Comparison of ENCODE assay signal across 19 cellular contexts in the genomic region with DNA sequence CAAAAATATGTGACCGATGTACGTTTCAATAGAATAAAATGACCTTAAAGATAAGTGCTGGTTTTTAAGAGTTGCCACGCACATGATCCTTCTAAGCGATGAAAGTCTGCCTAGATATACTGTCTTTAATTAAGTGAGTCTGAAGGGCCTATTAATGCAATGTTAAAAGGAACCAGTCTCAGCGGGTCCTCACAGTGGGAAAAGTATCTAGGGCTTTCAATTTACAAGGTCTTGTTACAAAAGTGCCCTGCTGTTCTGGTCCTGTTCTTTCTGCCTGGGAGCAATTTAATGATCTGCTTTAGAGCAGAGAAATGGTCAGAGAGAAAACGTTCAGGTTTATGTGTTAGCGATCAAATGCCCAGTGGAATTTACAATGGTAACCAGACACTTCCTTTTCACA.
DNase-seq lines count a peak whose midpoint lies in the region; ATAC-seq and TF ChIP-seq lines count a peak whose summit lies in the region.
"Had no signal": no experiment of that assay in that cellular context is flagged by ENCODE, and none has a peak within 500 bp of the region (broad histone marks: within the 10 kb centered on the region; RNA-seq: fewer than 3 reads in every experiment).

No MANE protein-coding gene starts in this region.

- DNase-seq in NCI-H1436 (lab: John Stamatoyannopoulos, UW) = peak; percentile 10
- no peak for DNase-seq in NCI-H1436 treated with DMSO at 0.1 percent for 48 hours (lab: John Stamatoyannopoulos, UW)
- DNase-seq in NCI-H345 (lab: John Stamatoyannopoulos, UW) = peak; percentile 83
- DNase-seq in iPS DF 19.7 (ENCODE audit: low read depth, low spot score) = peak; percentile 67
- no peak for DNase-seq in progenitor cell of endocrine pancreas (ENCODE audit: low spot score, unreplicated experiment)
- DNase-seq in HAP-1 (ENCODE audit: low spot score in 2 of 2) = no peak
- DNase-seq in activated CD4-positive, CD25-positive, alpha-beta regulatory T cell (lab: John Stamatoyannopoulos, UW) = no peak
- DNase-seq: HCEC 1CT, Kasumi-1, kidney, NCI-H2029, T-helper 1 cell had no signal

- no peak overlapping the region for H3K4me3 ChIP-seq in HAP-1
- H3K4me3 ChIP-seq: esophagus muscularis mucosa, tibial nerve had no signal

- no peaks in the 10 kb centered on the region for H3K9me3 Mint-ChIP-seq in progenitor cell of endocrine pancreas (ENCODE audit: low read depth)
- H3K9me3 Mint-ChIP-seq: memory B cell, nephron had no signal

- H3K9me3 ChIP-seq in HAP-1 = no peaks in the 10 kb centered on the region
- H3K9me3 ChIP-seq: esophagus muscularis mucosa, tibial nerve had no signal

- H3K4me1 Mint-ChIP-seq in progenitor cell of endocrine pancreas (ENCODE audit: low read depth) = peaks cover 7% of the 10 kb centered on the region
- H3K4me1 Mint-ChIP-seq: memory B cell; nephron; stimulated activated memory B cell treated with anti-CD40 and anti-IgM and Interleukin-4, amounts not matched to agents 10 μg/mL and 1 μg/mL and 100 μg/mL, for 72 hours had no signal

- no peaks in the 10 kb centered on the region for H3K4me1 ChIP-seq in HAP-1
- H3K4me1 ChIP-seq: esophagus muscularis mucosa, tibial nerve had no signal

- H3K27me3 ChIP-seq in HAP-1 (ENCODE audit: low read depth) = no peaks in the 10 kb centered on the region
- H3K27me3 ChIP-seq: esophagus muscularis mucosa, tibial nerve had no signal

- no peak overlapping the region for H3K27ac Mint-ChIP-seq in progenitor cell of endocrine pancreas
- H3K27ac Mint-ChIP-seq: activated T-helper 1 cell treated with anti-CD3 and anti-CD28 coated beads, Interleukin-12 subunit alpha, Interleukin-12 subunit beta, Interleukin-2, Interleukin-4 antibody, amounts not matched to agents 30 ng/mL and 10 ng/mL and 1 ng/mL, durations not matched to agents 14 hours and 24 hours and 36 hours; memory B cell; stimulated activated memory B cell treated with anti-CD40 and anti-IgM and Interleukin-4, amounts not matched to agents 10 μg/mL and 1 μg/mL and 100 μg/mL, for 72 hours had no signal

- TF ChIP-seq CTCF in progenitor cell of endocrine pancreas (IDR thresholded peaks at IDR 0.05; ENCODE audit: unreplicated experiment) = no peak

- H3K36me3 ChIP-seq in HAP-1 (replicated peaks) = no peaks in the 10 kb centered on the region
- H3K36me3 ChIP-seq: esophagus muscularis mucosa, tibial nerve had no signal

- no peak for ATAC-seq in HG03045 (IDR thresholded peaks at IDR 0.05; ENCODE audit: unreplicated experiment)
- ATAC-seq: stimulated activated memory B cell treated with anti-CD40 and anti-IgM and Interleukin-4, amounts not matched to agents 10 μg/mL and 1 μg/mL and 100 μg/mL, for 72 hours had no signal

- H3K36me3 Mint-ChIP-seq in progenitor cell of endocrine pancreas (ENCODE audit: insufficient read depth) = no peaks in the 10 kb centered on the region
- H3K36me3 Mint-ChIP-seq: memory B cell; stimulated activated memory B cell treated with anti-CD40 and anti-IgM and Interleukin-4, amounts not matched to agents 10 μg/mL and 1 μg/mL and 100 μg/mL, for 72 hours had no signal

- in situ Hi-C loops in HAP-1 (cut with MboI; ENCODE audit: low sequenced_read_pairs) = no loop called here

- H3K27me3 Mint-ChIP-seq in progenitor cell of endocrine pancreas = peaks cover 11% of the 10 kb centered on the region
- H3K27me3 Mint-ChIP-seq: memory B cell; stimulated activated memory B cell treated with anti-CD40 and anti-IgM and Interleukin-4, amounts not matched to agents 10 μg/mL and 1 μg/mL and 100 μg/mL, for 72 hours had no signal

- no peak overlapping the region for H3K4me3 Mint-ChIP-seq in progenitor cell of endocrine pancreas (ENCODE audit: low read depth)
- H3K4me3 Mint-ChIP-seq: activated T-helper 1 cell treated with anti-CD3 and anti-CD28 coated beads, Interleukin-12 subunit alpha, Interleukin-12 subunit beta, Interleukin-2, Interleukin-4 antibody, amounts not matched to agents 30 ng/mL and 10 ng/mL and 1 ng/mL, durations not matched to agents 14 hours and 24 hours and 36 hours; memory B cell; nephron; stimulated activated memory B cell treated with anti-CD40 and anti-IgM and Interleukin-4, amounts not matched to agents 10 μg/mL and 1 μg/mL and 100 μg/mL, for 72 hours had no signal

Comparison
In these comparisons a context has a peak if more than half of its experiments do, and no peak if none do; other contexts are left out.
1. DNase-seq: peak in NCI-H1436 (single experiment), NCI-H345 (single experiment) and iPS DF 19.7 (single experiment); none in NCI-H1436 treated with DMSO at 0.1 percent for 48 hours (single experiment), progenitor cell of endocrine pancreas (single experiment), HAP-1 (0 of 2) and activated CD4-positive, CD25-positive, alpha-beta regulatory T cell (0 of 4).